ENCODE assay signal across 8 cellular contexts in the genomic region with DNA sequence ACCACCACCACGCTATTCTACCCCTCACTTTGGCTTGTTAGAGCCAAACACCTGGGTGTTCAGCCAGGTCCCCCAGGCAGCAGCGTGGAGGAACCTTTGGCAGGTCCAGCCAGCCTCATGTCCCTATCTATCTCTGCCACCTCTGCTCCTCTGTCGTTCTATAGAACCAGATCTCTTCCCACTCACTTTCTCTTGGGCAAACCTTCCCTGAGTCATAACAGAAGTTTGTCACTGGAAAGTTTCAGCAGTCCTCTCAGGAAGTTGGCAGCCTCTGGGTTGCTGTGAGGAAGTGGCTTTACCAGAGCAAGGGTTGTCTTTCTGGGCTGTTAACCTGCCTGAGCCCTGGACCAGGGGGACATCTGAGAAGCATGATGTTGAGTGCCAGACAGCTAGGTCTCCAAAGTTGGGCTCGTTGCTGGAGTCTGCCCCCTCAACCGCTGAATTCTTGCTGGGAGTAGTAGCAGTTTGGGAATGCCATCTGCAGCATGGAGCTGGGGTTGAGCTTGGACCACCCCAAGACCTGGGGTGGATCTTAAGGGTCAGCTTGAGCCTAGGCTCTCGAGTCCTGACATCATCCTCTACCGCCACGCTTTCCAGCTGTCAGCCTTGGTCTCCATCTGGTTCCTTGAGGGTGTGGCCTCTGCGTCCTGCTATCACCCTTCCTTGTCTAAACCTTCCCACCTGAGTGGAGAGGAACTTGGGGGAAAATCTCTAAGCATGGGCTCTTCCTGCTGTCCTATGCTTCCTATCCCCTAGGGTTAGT. TPM values are rescaled to one million over a fixed set of nuclear protein-coding genes. Genes with fewer than 3 reads are reported as not detected.
DNase-seq lines count a peak whose midpoint lies in the region; ATAC-seq and TF ChIP-seq lines count a peak whose summit lies in the region.

No MANE protein-coding gene starts in this region.

- ATAC-seq in HG03378 (IDR thresholded peaks at IDR 0.05; ENCODE audit: unreplicated experiment) (no peak), HG03442 (IDR thresholded peaks at IDR 0.05; ENCODE audit: unreplicated experiment) (no peak)

- H3K27ac ChIP-seq in fibroblast of lung (ENCODE audit: insufficient read depth, low read length) = peak overlapping the region; percentile 84
- peak overlapping the region; percentile 100 for H3K27ac ChIP-seq in neutrophil

- H3K27me3 Mint-ChIP-seq in activated CD4-positive, alpha-beta memory T cell treated with anti-CD3 and anti-CD28 coated beads for 36 hours = no peaks in the 10 kb centered on the region

- H3K27me3 ChIP-seq in fibroblast of lung (ENCODE audit: control insufficient read depth, insufficient read depth, low read length) = no peaks in the 10 kb centered on the region
- H3K27me3 ChIP-seq in neutrophil = no peaks in the 10 kb centered on the region

- H3K36me3 ChIP-seq in fibroblast of lung (ENCODE audit: control insufficient read depth, insufficient read depth, low read length) (peaks cover 7% of the 10 kb centered on the region), neutrophil (peaks cover 33% of the 10 kb centered on the region)

- POLR2A ChIA-PET in activated CD4-positive, alpha-beta memory T cell treated with anti-CD3 and anti-CD28 coated beads for 36 hours (lab: Charles Lee) = interaction anchor here (0.8 to 5.1 kb wide), 7 partner anchors 10 to 99 kb away, joined by 3 to 40 read pairs (median 6); partner anchors contain the start of gene CD52

- H2AFZ ChIP-seq in fibroblast of lung (ENCODE audit: low read length) = no peak overlapping the region

- peak overlapping the region; percentile 89 for H3K4me3 Mint-ChIP-seq in activated CD4-positive, alpha-beta memory T cell treated with anti-CD3 and anti-CD28 coated beads for 36 hours

- H3K9me3 ChIP-seq in fibroblast of lung (ENCODE audit: control insufficient read depth, insufficient read depth, low read depth, low read length) (no peaks in the 10 kb centered on the region), neutrophil (no peaks in the 10 kb centered on the region)

- TF ChIP-seq CTCF in fibroblast of lung (conservative IDR thresholded peaks at IDR 0.05 in 1 of 2, IDR thresholded peaks at IDR 0.05 in 1 of 2; ENCODE audit: low read depth in 1 of 2, low read length in 2 of 2) (no peak), neutrophil (IDR thresholded peaks at IDR 0.05) (no peak)

- peak overlapping the region; percentile 88 for H3K4me2 ChIP-seq in fibroblast of lung (ENCODE audit: extremely low read depth, insufficient read depth, low read length)

- no peaks in the 10 kb centered on the region for H3K9me3 Mint-ChIP-seq in activated CD4-positive, alpha-beta memory T cell treated with anti-CD3 and anti-CD28 coated beads for 36 hours

- H3K4me1 ChIP-seq in fibroblast of lung (ENCODE audit: control insufficient read depth, extremely low read depth, insufficient read depth, low read length) (peaks cover 62% of the 10 kb centered on the region), neutrophil (ENCODE audit: control insufficient read depth in 1 of 2, insufficient read depth in 1 of 2, low read depth in 1 of 2, low read length in 1 of 2) (peaks cover 67 to 85% of the 10 kb centered on the region in 2 experiments)

- DNase-seq in DMS 273 (lab: John Stamatoyannopoulos, UW; ENCODE audit: unreplicated experiment) (peak; percentile 92), Kasumi-1 (lab: John Stamatoyannopoulos, UW) (peak; percentile 62 to 69), fibroblast of lung (ENCODE audit: low read depth in 2 of 2) (peak; percentile 45 to 70), T-helper 9 cell (no peak)
- peak; percentile 68 for DNase-seq in activated CD4-positive, alpha-beta memory T cell treated with anti-CD3 and anti-CD28 coated beads for 36 hours

- H4K20me1 ChIP-seq in fibroblast of lung (ENCODE audit: control insufficient read depth, extremely low read depth, insufficient read depth, low read length) = no peaks in the 10 kb centered on the region

- CTCF ChIA-PET in activated CD4-positive, alpha-beta memory T cell treated with anti-CD3 and anti-CD28 coated beads for 36 hours (lab: Charles Lee) = interaction anchor here (0.8 to 22.4 kb wide), 8 partner anchors 10 to 138 kb away, joined by 3 to 886 read pairs (median 6); partner anchors contain the start of genes CD52, CEP85, UBXN11 and ZNF593

- H3K79me2 ChIP-seq in fibroblast of lung (ENCODE audit: control insufficient read depth, insufficient read depth, low read length) = peaks cover 39% of the 10 kb centered on the region

- peak overlapping the region; percentile 94 for H3K27ac Mint-ChIP-seq in activated CD4-positive, alpha-beta memory T cell treated with anti-CD3 and anti-CD28 coated beads for 36 hours

- H3K36me3 Mint-ChIP-seq in activated CD4-positive, alpha-beta memory T cell treated with anti-CD3 and anti-CD28 coated beads for 36 hours = peaks cover 53% of the 10 kb centered on the region

- intact Hi-C loops in activated CD4-positive, alpha-beta memory T cell treated with anti-CD3 and anti-CD28 coated beads for 36 hours (cut with micrococcal nuclease) = loop anchor here (1.0 to 5.0 kb wide), 3 partner anchors 8 to 167 kb away; partner anchors contain the start of gene PDIK1L

- H3K4me3 ChIP-seq in fibroblast of lung (replicated peaks in 1 of 4; ENCODE audit: control extremely low read depth in 1 of 4, insufficient read depth in 1 of 4, low read depth in 3 of 4, low read length in 4 of 4) = peak overlapping the region; percentile 71 to 96 (median 78)
- H3K4me3 ChIP-seq in neutrophil (ENCODE audit: low read depth in 1 of 2, low read length in 1 of 2) = peak overlapping the region; percentile 83 to 97

- peaks cover 82% of the 10 kb centered on the region for H3K4me1 Mint-ChIP-seq in activated CD4-positive, alpha-beta memory T cell treated with anti-CD3 and anti-CD28 coated beads for 36 hours (ENCODE audit: low read depth)

- no peak overlapping the region for H3K9ac ChIP-seq in fibroblast of lung (ENCODE audit: insufficient read depth, low read length)

RNA-seq across cellular contexts. Expression of gene SH3BGRL3, which starts 0.9 kb away (rescaled TPM):
- 100 to 1,000 TPM; 305 to 320 TPM for total RNA-seq in activated CD4-positive, alpha-beta memory T cell treated with anti-CD3 and anti-CD28 coated beads for 36 hours
- 12.8 and 39.6 TPM in 2 replicates for total RNA-seq in fibroblast of lung
- polyA plus RNA-seq in fibroblast of lung = 200 and 261 TPM in 2 replicates
- 580 and 703 TPM in 2 replicates for polyA plus RNA-seq in fibroblast of lung (2012)
- 914 and 1,082 TPM in 2 replicates for polyA minus RNA-seq in fibroblast of lung (ENCODE audit: low replicate concordance)

RNA-seq across cellular contexts. Expression of gene UBXN11, which starts 27.4 kb away (rescaled TPM):
- 10 to 100 TPM; 24.5 to 26.1 TPM for total RNA-seq in activated CD4-positive, alpha-beta memory T cell treated with anti-CD3 and anti-CD28 coated beads for 36 hours
- total RNA-seq in fibroblast of lung = 2.6 and 3.5 TPM in 2 replicates
- polyA plus RNA-seq in fibroblast of lung = 6.5 and 7.1 TPM in 2 replicates
- 11.3 and 13.5 TPM in 2 replicates for polyA plus RNA-seq in fibroblast of lung (2012)
- 8.7 and 16.1 TPM in 2 replicates for polyA minus RNA-seq in fibroblast of lung (ENCODE audit: low replicate concordance)

RNA-seq across cellular contexts. Expression of gene CD52, which starts 38.7 kb away (rescaled TPM):
- 100 to 1,000 TPM; 261 to 291 TPM for total RNA-seq in activated CD4-positive, alpha-beta memory T cell treated with anti-CD3 and anti-CD28 coated beads for 36 hours
- total RNA-seq in fibroblast of lung = 0.51 TPM in 1 of 2 replicates, not detected in the other
- 0.28 and 0.31 TPM in 2 replicates for polyA plus RNA-seq in fibroblast of lung
- polyA plus RNA-seq in fibroblast of lung (2012) = 0.32 and 0.49 TPM in 2 replicates
- not detected in 2 replicates for polyA minus RNA-seq in fibroblast of lung (ENCODE audit: low replicate concordance)

RNA-seq across cellular contexts. Expression of gene CEP85, which starts 45.0 kb away (rescaled TPM):
- 10 to 100 TPM; 30.3 to 32.6 TPM for total RNA-seq in activated CD4-positive, alpha-beta memory T cell treated with anti-CD3 and anti-CD28 coated beads for 36 hours
- total RNA-seq in fibroblast of lung = 3.9 and 6.9 TPM in 2 replicates
- polyA plus RNA-seq in fibroblast of lung = 4.7 and 8.2 TPM in 2 replicates
- 2.8 and 4.7 TPM in 2 replicates for polyA plus RNA-seq in fibroblast of lung (2012)
- polyA minus RNA-seq in fibroblast of lung (ENCODE audit: low replicate concordance) = 2.9 and 8.0 TPM in 2 replicates

Comparison
In these comparisons a context has a peak if more than half of its experiments do, and no peak if none do; other contexts are left out.
1. RNA of gene CD52, which starts 38.7 kb away (total RNA-seq): 261 to 291 TPM in activated CD4-positive, alpha-beta memory T cell treated with anti-CD3 and anti-CD28 coated beads for 36 hours; 0.51 TPM in fibroblast of lung; every median in the first group is over 100 times any median in the second.